27 cellular contexts compared by ENCODE assay signal in the genomic region with DNA sequence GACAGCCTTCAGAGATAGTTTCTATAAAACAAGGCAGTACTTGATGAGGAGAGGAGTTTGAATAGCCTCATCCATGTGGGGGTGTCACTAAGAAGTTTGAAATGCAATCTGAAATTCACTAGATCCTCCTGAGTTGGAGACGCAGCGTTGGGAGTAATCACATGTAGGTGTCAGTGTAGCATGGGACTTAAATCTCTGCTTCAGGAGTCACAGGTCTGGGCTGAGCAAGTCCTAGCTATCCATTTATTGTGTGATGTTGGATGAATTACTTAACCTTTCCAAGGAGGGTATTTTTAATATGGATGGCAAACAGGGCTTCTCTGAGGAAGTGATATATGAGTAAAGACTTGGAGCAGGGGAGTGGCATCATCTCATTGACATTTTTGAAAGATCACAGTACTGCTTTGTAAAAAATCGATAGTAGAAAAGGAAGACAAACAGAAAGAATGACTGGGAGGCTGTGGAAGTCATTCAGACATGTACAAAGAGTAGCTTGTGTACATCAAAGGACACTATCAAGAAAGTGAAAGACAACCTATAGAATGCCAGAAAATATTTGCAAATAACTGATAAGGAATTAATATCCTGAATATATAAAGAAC. TPM values are rescaled to one million over a fixed set of nuclear protein-coding genes. Genes with fewer than 3 reads are reported as not detected.
"Had no signal": no experiment of that assay in that cellular context is flagged by ENCODE, and none has a peak within 500 bp of the region (broad histone marks: within the 10 kb centered on the region; RNA-seq: fewer than 3 reads in every experiment).

No MANE protein-coding gene starts in this region.

- ATAC-seq: foreskin keratinocyte, left lobe of liver had no signal

- H3K4me3 Mint-ChIP-seq: activated CD4-positive, alpha-beta T cell treated with anti-CD3 and anti-CD28 coated beads for 36 hours; activated naive CD8-positive, alpha-beta T cell treated with anti-CD3 and anti-CD28 coated beads for 36 hours; activated T-cell treated with anti-CD3 and anti-CD28 coated beads, Interleukin-2, amount 50 U/mL, for 24 hours; activated T-helper 17 cell treated with anti-CD3 and anti-CD28 coated beads, Interleukin-2, amount 50 U/mL, for 72 hours; central memory CD8-positive, alpha-beta T cell; immature natural killer cell; naive thymus-derived CD8-positive, alpha-beta T cell had no signal

- H3K4me1 ChIP-seq: foreskin keratinocyte, stomach, suprapubic skin, tibial nerve had no signal

- H3K4me1 Mint-ChIP-seq: central memory CD8-positive, alpha-beta T cell; immature natural killer cell had no signal

- H3K4me3 ChIP-seq: lower lobe of right lung, stomach, suprapubic skin, tibial nerve had no signal

- FAIRE-seq: astrocyte, colon had no signal

- H3K36me3 Mint-ChIP-seq: activated naive CD8-positive, alpha-beta T cell treated with anti-CD3 and anti-CD28 coated beads for 36 hours; immature natural killer cell; naive thymus-derived CD8-positive, alpha-beta T cell had no signal

- DNase-seq: activated B cell treated with CpG ODN at 0.5 μM for 24 hours; activated CD4-positive, alpha-beta T cell treated with anti-CD3 and anti-CD28 coated beads for 36 hours; activated CD4-positive, alpha-beta T cell treated with anti-CD3 and anti-CD28 coated beads, Interleukin-2, amount 50 U/mL, for 4 hours; activated CD8-positive, alpha-beta memory T cell treated with anti-CD3 and anti-CD28 coated beads for 24 hours; activated CD8-positive, alpha-beta memory T cell treated with anti-CD3 and anti-CD28 coated beads, Interleukin-2, amount 50 U/mL, for 4 hours; activated naive CD4-positive, alpha-beta T cell treated with Interleukin-2 at 50 U/mL for 16 hours; activated naive CD8-positive, alpha-beta T cell treated with anti-CD3 and anti-CD28 coated beads for 36 hours; activated T-cell treated with anti-CD3 and anti-CD28 coated beads, Interleukin-2, amount 50 U/mL, for 24 hours; effector memory CD4-positive, alpha-beta T cell; foreskin keratinocyte; immature natural killer cell; lower lobe of right lung; naive thymus-derived CD8-positive, alpha-beta T cell; retina; stimulated activated CD4-positive, alpha-beta T cell treated with anti-CD3 and anti-CD28 coated beads, Interleukin-4, amount 100 ng/mL, for 1 hour; stomach; T1000 had no signal

- H3K27me3 Mint-ChIP-seq: activated B cell treated with CpG ODN at 0.5 μM for 24 hours, progenitor cell of endocrine pancreas had no signal

- H3K27ac ChIP-seq: foreskin keratinocyte, lower lobe of right lung, stomach, suprapubic skin, tibial nerve had no signal

- H3K27me3 ChIP-seq: stomach, suprapubic skin, tibial nerve had no signal

- H3K9me3 ChIP-seq: lower lobe of right lung, stomach, suprapubic skin, tibial nerve had no signal

- H3K27ac Mint-ChIP-seq: activated CD4-positive, alpha-beta T cell treated with anti-CD3 and anti-CD28 coated beads for 36 hours; activated naive CD8-positive, alpha-beta T cell treated with anti-CD3 and anti-CD28 coated beads for 36 hours; activated T-cell treated with anti-CD3 and anti-CD28 coated beads, Interleukin-2, amount 50 U/mL, for 24 hours; activated T-helper 17 cell treated with anti-CD3 and anti-CD28 coated beads, Interleukin-2, amount 50 U/mL, for 72 hours; immature natural killer cell; naive thymus-derived CD8-positive, alpha-beta T cell; progenitor cell of endocrine pancreas had no signal

- H3K36me3 ChIP-seq: lower lobe of right lung, suprapubic skin, tibial nerve had no signal

- H3K9me3 Mint-ChIP-seq: activated B cell treated with CpG ODN at 0.5 μM for 24 hours; activated naive CD8-positive, alpha-beta T cell treated with anti-CD3 and anti-CD28 coated beads for 36 hours; activated T-cell treated with anti-CD3 and anti-CD28 coated beads, Interleukin-2, amount 50 U/mL, for 24 hours; activated T-helper 17 cell treated with anti-CD3 and anti-CD28 coated beads, Interleukin-2, amount 50 U/mL, for 72 hours; central memory CD8-positive, alpha-beta T cell; immature natural killer cell; naive thymus-derived CD8-positive, alpha-beta T cell had no signal

RNA-seq across cellular contexts. Expression of a gene that starts 17.1 kb away (rescaled TPM):
- total RNA-seq: activated B cell treated with CpG ODN at 0.5 μM for 24 hours; activated CD4-positive, alpha-beta T cell treated with anti-CD3 and anti-CD28 coated beads for 36 hours; activated naive CD8-positive, alpha-beta T cell treated with anti-CD3 and anti-CD28 coated beads for 36 hours; activated T-helper 17 cell treated with anti-CD3 and anti-CD28 coated beads, Interleukin-2, amount 50 U/mL, for 72 hours; dermis microvascular lymphatic vessel endothelial cell; foreskin keratinocyte; kidney epithelial cell; naive thymus-derived CD8-positive, alpha-beta T cell had no signal
- polyA plus RNA-seq: foreskin keratinocyte had no signal
